15 cellular contexts compared by ENCODE assay signal in genomic region chr9:127293314-127293713, GRCh38.
"Had no signal": no experiment of that assay in that cellular context is flagged by ENCODE, and none has a peak within 500 bp of the region (broad histone marks: within the 10 kb centered on the region; RNA-seq: fewer than 3 reads in every experiment).

No MANE protein-coding gene starts in this region.

- H3K36me3 Mint-ChIP-seq: activated naive CD4-positive, alpha-beta T cell treated with anti-CD3 and anti-CD28 coated beads, Interleukin-2, amount 50 U/mL, for 72 hours had no signal

- H3K9me3 Mint-ChIP-seq: activated naive CD4-positive, alpha-beta T cell treated with anti-CD3 and anti-CD28 coated beads, Interleukin-2, amount 50 U/mL, for 72 hours; naive thymus-derived CD4-positive, alpha-beta T cell; T-helper 1 cell treated with Interleukin-12 subunit alpha and Interleukin-12 subunit beta and Interleukin-4 antibody, amounts not matched to agents 30 μg/mL and 1 μg/mL, for 36 hours had no signal

- H3K27ac Mint-ChIP-seq: activated naive CD4-positive, alpha-beta T cell treated with anti-CD3 and anti-CD28 coated beads, Interleukin-2, amount 50 U/mL, for 72 hours; naive thymus-derived CD4-positive, alpha-beta T cell; progenitor cell of endocrine pancreas; T-helper 1 cell treated with Interleukin-12 subunit alpha and Interleukin-12 subunit beta and Interleukin-4 antibody, amounts not matched to agents 30 μg/mL and 1 μg/mL, for 36 hours had no signal

- H3K4me1 ChIP-seq: sigmoid colon had no signal

- H3K27me3 ChIP-seq: dorsolateral prefrontal cortex, foreskin keratinocyte, sigmoid colon had no signal

- DNase-seq: activated T-cell treated with anti-CD3 and anti-CD28 coated beads, Interleukin-2, amount 50 U/mL, for 1 hour; amygdala; dorsolateral prefrontal cortex; foreskin keratinocyte; kidney; naive thymus-derived CD4-positive, alpha-beta T cell; sigmoid colon; stimulated activated CD4-positive, alpha-beta T cell treated with anti-CD3 and anti-CD28 coated beads, Interleukin-2, amount 100 ng/mL, for 48 hours; stimulated activated naive CD4-positive, alpha-beta T cell treated with Interleukin-2 at 50 U/mL for 16 hours had no signal

- ATAC-seq: activated CD4-positive, CD25-positive, alpha-beta regulatory T cell treated with anti-CD3 and anti-CD28 coated beads, Interleukin-2, amount 50 U/mL, for 24 hours; activated naive CD4-positive, alpha-beta T cell treated with anti-CD3 and anti-CD28 coated beads, Interleukin-2, amount 50 U/mL, for 72 hours; esophagus mucosa; foreskin keratinocyte; naive thymus-derived CD4-positive, alpha-beta T cell had no signal

- H3K27ac ChIP-seq: foreskin keratinocyte, sigmoid colon had no signal

- H3K36me3 ChIP-seq: sigmoid colon had no signal

- H3K4me3 ChIP-seq: dorsolateral prefrontal cortex, lung, sigmoid colon had no signal

- H3K27me3 Mint-ChIP-seq: progenitor cell of endocrine pancreas had no signal

- H3K4me3 Mint-ChIP-seq: naive thymus-derived CD4-positive, alpha-beta T cell; T-helper 1 cell treated with Interleukin-12 subunit alpha and Interleukin-12 subunit beta and Interleukin-4 antibody, amounts not matched to agents 30 μg/mL and 1 μg/mL, for 36 hours had no signal
